8 cellular contexts compared by ENCODE assay signal in genomic region chrX:42934020-42934701, GRCh38.
DNase-seq lines count a peak whose midpoint lies in the region; ATAC-seq and FAIRE-seq lines count a peak whose summit lies in the region.

No MANE protein-coding gene starts in this region.

- no CpG with 5 or more reads among the region's 5 CpGs for WGBS in mesendoderm (ENCODE audit: extremely low coverage, insufficient coverage, low lambda C conversion rate)

- H2BK5ac ChIP-seq in mesendoderm (ENCODE audit: low read length): no peak overlapping the region

- no peak overlapping the region for H3K9ac ChIP-seq in mesendoderm (ENCODE audit: low read length)

- H2BK15ac ChIP-seq in mesendoderm (replicated peaks; ENCODE audit: low read depth): no peak overlapping the region

- H3K23ac ChIP-seq in mesendoderm (ENCODE audit: low read length): no peak overlapping the region

- FAIRE-seq in HTR-8/SVneo (lab: Jason Lieb, UNC): no peak

- peak; percentile 95 for ATAC-seq in GM18909 (IDR thresholded peaks at IDR 0.05; ENCODE audit: poor library complexity, unreplicated experiment)
- peak; percentile 98 for ATAC-seq in HG02798 (IDR thresholded peaks at IDR 0.05; ENCODE audit: poor library complexity, unreplicated experiment)

- H3K56ac ChIP-seq in mesendoderm (ENCODE audit: low read length): no peak overlapping the region

- no peaks in the 10 kb centered on the region for H3K79me1 ChIP-seq in mesendoderm (ENCODE audit: low read length)

- H3K36me3 ChIP-seq in mesendoderm (ENCODE audit: control insufficient read depth, insufficient read depth, low read length): no peaks in the 10 kb centered on the region

- H4K5ac ChIP-seq in mesendoderm (ENCODE audit: low read length): no peak overlapping the region

- H3K27me3 ChIP-seq in mesendoderm (ENCODE audit: insufficient read depth, low read length, poor library complexity): no peaks in the 10 kb centered on the region

- peak overlapping the region; percentile 2 for H2BK120ac ChIP-seq in mesendoderm (ENCODE audit: low read depth, low read length)

- no peak overlapping the region for H4K8ac ChIP-seq in mesendoderm (ENCODE audit: low read depth, low read length)

- no peak overlapping the region for H2AK5ac ChIP-seq in mesendoderm (ENCODE audit: low read length)

- no peak overlapping the region for H3K27ac ChIP-seq in mesendoderm (ENCODE audit: low read depth, low read length)

- H3K4me2 ChIP-seq in mesendoderm (ENCODE audit: low read length): no peak overlapping the region

- DNase-seq in NOMO-1 treated with dmso at 0.1 percent for 144 hours (lab: John Stamatoyannopoulos, UW; ENCODE audit: unreplicated experiment) (peak; percentile 11), mesendoderm (no peak), NCI-H82 (lab: John Stamatoyannopoulos, UW) (no peak), HTR-8/SVneo (ENCODE audit: insufficient read length, low spot score) (no peak), pons (ENCODE audit: low spot score) (no peak), NCI-H2196 treated with DMSO at 0.1 percent for 48 hours (lab: John Stamatoyannopoulos, UW; ENCODE audit: unreplicated experiment) (no peak)

- no peaks in the 10 kb centered on the region for H3K79me2 ChIP-seq in mesendoderm (ENCODE audit: control insufficient read depth, insufficient read depth, low read length)

- H3K18ac ChIP-seq in mesendoderm (ENCODE audit: low read length): peak overlapping the region; percentile 39

- H3K4me1 ChIP-seq in mesendoderm (ENCODE audit: control insufficient read depth, low read depth, low read length): no peaks in the 10 kb centered on the region

- H3K4me3 ChIP-seq in mesendoderm (ENCODE audit: low read length): no peak overlapping the region

- H3K4ac ChIP-seq in mesendoderm (ENCODE audit: low read depth, low read length): no peak overlapping the region
